ENCODE assay signal across 8 cellular contexts in genomic region chrX:123803331-123803983, GRCh38. TPM values are rescaled to one million over a fixed set of nuclear protein-coding genes. Genes with fewer than 3 reads are reported as not detected.
DNase-seq lines count a peak whose midpoint lies in the region; ATAC-seq and TF ChIP-seq lines count a peak whose summit lies in the region.

No MANE protein-coding gene starts in this region.

- peaks cover 0 to 4% (median 0%) of the 10 kb centered on the region in 5 experiments for H3K9me3 Mint-ChIP-seq in brain

- no peak overlapping the region for H3K23ac ChIP-seq in mesenchymal stem cell (ENCODE audit: low read length in 2 of 2)

- no peak for TF ChIP-seq CTCF in OCI-LY7 (conservative IDR thresholded peaks at IDR 0.05; ENCODE audit: low read length)
- no peak for TF ChIP-seq CTCF in brain (conservative IDR thresholded peaks at IDR 0.05)
- no peak for TF ChIP-seq CTCF in stomach (IDR thresholded peaks at IDR 0.05)

- H3K4me1 ChIP-seq in OCI-LY7 (ENCODE audit: insufficient read depth, low read length, poor library complexity, severe bottlenecking): peaks cover 14% of the 10 kb centered on the region
- H3K4me1 ChIP-seq in mesenchymal stem cell (ENCODE audit: control insufficient read depth, insufficient read depth, low read depth, low read length): peaks cover 2% of the 10 kb centered on the region
- H3K4me1 ChIP-seq in stomach: no peaks in the 10 kb centered on the region

- no peak overlapping the region for H3K18ac ChIP-seq in mesenchymal stem cell (ENCODE audit: low read depth in 1 of 2, low read length in 2 of 2)

- DNase-seq in COR-L47 (lab: John Stamatoyannopoulos, UW) (peak; percentile 86), HT-29 (ENCODE audit: low spot score) (peak; percentile 95), OCI-LY7 (ENCODE audit: low spot score) (peak; percentile 39), mesenchymal stem cell (peak; percentile 93), stomach (no peak)

- POLR2A ChIA-PET in OCI-LY7 (lab: Charles Lee): interaction anchor here (0.7 kb wide), 1 partner anchor 145 kb away, joined by 3 read pairs; no protein-coding TSS in a partner anchor

- TF ChIP-seq EP300 in stomach (IDR thresholded peaks at IDR 0.05): no peak

- H3K36me3 Mint-ChIP-seq in brain: no peaks in the 10 kb centered on the region

- H3K27ac Mint-ChIP-seq in brain: peak overlapping the region in 3 of 5 experiments; percentile 33 to 63 (median 50)

- H3K4me2 ChIP-seq in OCI-LY7 (ENCODE audit: low read length) (no peak overlapping the region), mesenchymal stem cell (ENCODE audit: low read length, poor library complexity, severe bottlenecking) (no peak overlapping the region)

- no peak overlapping the region for H2AK5ac ChIP-seq in mesenchymal stem cell (ENCODE audit: low read length, severe bottlenecking)

- H3K4ac ChIP-seq in mesenchymal stem cell (ENCODE audit: low read depth in 1 of 2, low read length in 2 of 2): no peak overlapping the region

- no peak overlapping the region for H3K27ac ChIP-seq in OCI-LY7 (ENCODE audit: low read depth, low read length, poor library complexity, severe bottlenecking)
- H3K27ac ChIP-seq in mesenchymal stem cell (ENCODE audit: low read length, poor library complexity, severe bottlenecking): no peak overlapping the region
- no peak overlapping the region for H3K27ac ChIP-seq in stomach

- no peak overlapping the region for H4K91ac ChIP-seq in mesenchymal stem cell (ENCODE audit: low read length)

- no peak overlapping the region for H2BK5ac ChIP-seq in mesenchymal stem cell (ENCODE audit: low read depth, low read length, poor library complexity, severe bottlenecking)

- intact Hi-C loops in OCI-LY7 (cut with micrococcal nuclease; ENCODE audit: unreplicated experiment) (no loop called here), stomach (cut with DNase I; ENCODE audit: low total_unique reads) (no loop called here)

- H3K27me3 Mint-ChIP-seq in brain: peaks cover 6% of the 10 kb centered on the region

- H3K9me3 ChIP-seq in OCI-LY7 (ENCODE audit: low read length) (no peaks in the 10 kb centered on the region), mesenchymal stem cell (ENCODE audit: control insufficient read depth, low read length) (no peaks in the 10 kb centered on the region), stomach (no peaks in the 10 kb centered on the region)

- H3K9ac ChIP-seq in mesenchymal stem cell (ENCODE audit: low read length): peak overlapping the region; percentile 70

- H3K4me3 Mint-ChIP-seq in brain: no peak overlapping the region

- no TSS peak for BruUV-seq in OCI-LY7 (replicated peaks; lab: Mats Ljungman, UMichigan)

- H2BK15ac ChIP-seq in mesenchymal stem cell (ENCODE audit: low read depth, poor library complexity, severe bottlenecking): no peak overlapping the region

- H3K27me3 ChIP-seq in mesenchymal stem cell (ENCODE audit: control insufficient read depth in 1 of 2, insufficient read depth in 1 of 2, low read length in 2 of 2) (no peaks in the 10 kb centered on the region), stomach (no peaks in the 10 kb centered on the region)

- no peak for TF ChIP-seq POLR2A in stomach (IDR thresholded peaks at IDR 0.05)

- no peaks in the 10 kb centered on the region for H3K79me2 ChIP-seq in OCI-LY7 (ENCODE audit: insufficient read depth, low read depth, low read length)

- peaks cover 5% of the 10 kb centered on the region for H3K4me1 Mint-ChIP-seq in brain

- no peak overlapping the region for H3K14ac ChIP-seq in mesenchymal stem cell (ENCODE audit: low read length in 2 of 2)

- H3K36me3 ChIP-seq in OCI-LY7 (ENCODE audit: insufficient read depth, low read length) (no peaks in the 10 kb centered on the region), mesenchymal stem cell (ENCODE audit: control insufficient read depth in 1 of 2, insufficient read depth in 2 of 2, low read depth in 1 of 2, low read length in 2 of 2) (no peaks in the 10 kb centered on the region), stomach (no peaks in the 10 kb centered on the region)

- H2AFZ ChIP-seq in OCI-LY7 (ENCODE audit: low read length): peak overlapping the region; percentile 55; the same call in 1 of the 2 replicates
- no peak overlapping the region for H2AFZ ChIP-seq in mesenchymal stem cell (ENCODE audit: low read depth, low read length)

- WGBS in mesenchymal stem cell: 21% methylated on average over 4 of the region's 4 CpGs
- whole genome bisulfite sequencing in stomach, 5 donors: 5 to 34% (median 28%) methylated on average over 4 of the region's 4 CpGs

- CTCF ChIA-PET in OCI-LY7 (lab: Charles Lee; ENCODE audit: unreplicated experiment): no interaction called here

- no peaks in the 10 kb centered on the region for H3K79me1 ChIP-seq in mesenchymal stem cell (replicated peaks; ENCODE audit: low read length, poor library complexity, severe bottlenecking)

- H3K4me3 ChIP-seq in OCI-LY7 (ENCODE audit: low read depth, low read length, poor library complexity, severe bottlenecking) (no peak overlapping the region), mesenchymal stem cell (ENCODE audit: insufficient read depth in 1 of 2, low read depth in 1 of 2, low read length in 2 of 2) (no peak overlapping the region), stomach (no peak overlapping the region)

- H2BK12ac ChIP-seq in mesenchymal stem cell (ENCODE audit: low read length in 2 of 2): no peak overlapping the region

- no peak overlapping the region for H2BK120ac ChIP-seq in mesenchymal stem cell (ENCODE audit: low read depth, low read length)

- ATAC-seq in GM19023 (IDR thresholded peaks at IDR 0.05; ENCODE audit: unreplicated experiment) (peak; percentile 30), HG02763 (IDR thresholded peaks at IDR 0.05; ENCODE audit: unreplicated experiment) (no peak)

- no peak overlapping the region for H4K8ac ChIP-seq in mesenchymal stem cell (ENCODE audit: low read length)

- H3K9me2 ChIP-seq in OCI-LY7 (ENCODE audit: insufficient read depth, low read length): no peaks in the 10 kb centered on the region

- H4K20me1 ChIP-seq in OCI-LY7 (ENCODE audit: insufficient read depth, low read length): no peaks in the 10 kb centered on the region

RNA-seq across cellular contexts. Expression of gene XIAP, which starts 56.4 kb away (rescaled TPM):
- 34.5 and 37.7 TPM in 2 replicates for total RNA-seq in HT-29 (2014; rRNA removed; shearing (Covaris generic))
- 20.2 and 29.7 TPM in 2 replicates for total RNA-seq in OCI-LY7 (2014; rRNA removed; shearing (Covaris generic))
- 28.7 and 34.0 TPM in 2 replicates for total RNA-seq in OCI-LY7 (2022)
- polyA plus RNA-seq in brain (ENCODE audit: insufficient read depth, low read depth, low replicate concordance): 20.3 TPM
- 17.0 TPM for polyA plus RNA-seq in mesenchymal stem cell (2013, experiment 1 of 2)
- polyA plus RNA-seq in mesenchymal stem cell (2013, experiment 2 of 2): 20.9 TPM
- total RNA-seq in stomach: 10 to 100 TPM; 10.1 to 47.2 (median 15.6) TPM
- polyA plus RNA-seq in stomach: 1 to 10 TPM; 5.0 to 7.3 (median 6.6) TPM
